25 cellular contexts compared by ENCODE assay signal in genomic region chr7:131352032-131352431, GRCh38.
"Had no signal": no experiment of that assay in that cellular context is flagged by ENCODE, and none has a peak within 500 bp of the region (broad histone marks: within the 10 kb centered on the region; RNA-seq: fewer than 3 reads in every experiment).

No MANE protein-coding gene starts in this region.

- H3K27me3 Mint-ChIP-seq: memory B cell; progenitor cell of endocrine pancreas; stimulated activated memory B cell treated with anti-CD40 and anti-IgM and Interleukin-4, amounts not matched to agents 10 μg/mL and 1 μg/mL and 100 μg/mL, for 72 hours; stimulated activated naive CD8-positive, alpha-beta T cell treated with anti-CD3 and anti-CD28 coated beads, Interleukin-15, Interleukin-2, amounts not matched to agents 100 ng/mL and 50 ng/mL, for 24 hours had no signal

- H3K27ac Mint-ChIP-seq: memory B cell; mesothelial cell of epicardium; progenitor cell of endocrine pancreas; stimulated activated memory B cell treated with anti-CD40 and anti-IgM and Interleukin-4, amounts not matched to agents 10 μg/mL and 1 μg/mL and 100 μg/mL, for 72 hours; stimulated activated naive CD8-positive, alpha-beta T cell treated with anti-CD3 and anti-CD28 coated beads, Interleukin-15, Interleukin-2, amounts not matched to agents 100 ng/mL and 50 ng/mL, for 24 hours had no signal

- H3K4me3 Mint-ChIP-seq: memory B cell; mesothelial cell of epicardium; natural killer cell; neural crest cell; stimulated activated memory B cell treated with anti-CD40 and anti-IgM and Interleukin-4, amounts not matched to agents 10 μg/mL and 1 μg/mL and 100 μg/mL, for 72 hours; stimulated activated naive CD8-positive, alpha-beta T cell treated with anti-CD3 and anti-CD28 coated beads, Interleukin-15, Interleukin-2, amounts not matched to agents 100 ng/mL and 50 ng/mL, for 24 hours had no signal

- H3K9me3 ChIP-seq: lower lobe of right lung, ovary, tibial artery, upper lobe of left lung, uterus had no signal

- H3K27me3 ChIP-seq: foreskin keratinocyte, hepatocyte, ovary, tibial artery, upper lobe of left lung, uterus had no signal

- H3K36me3 ChIP-seq: left ventricle myocardium inferior, lower lobe of right lung, ovary, tibial artery, upper lobe of left lung, uterus had no signal

- H3K4me2 ChIP-seq: hepatocyte had no signal

- H3K4me3 ChIP-seq: hepatocyte, left ventricle myocardium inferior, lower lobe of right lung, ovary, tibial artery, upper lobe of left lung, uterus had no signal

- H3K27ac ChIP-seq: foreskin keratinocyte, hepatocyte, left ventricle myocardium inferior, lower lobe of right lung, ovary, tibial artery, upper lobe of left lung had no signal

- H3K4me1 ChIP-seq: foreskin keratinocyte had no signal

- ATAC-seq: foreskin keratinocyte; left cardiac atrium; lower lobe of right lung; natural killer cell; right cardiac atrium; stimulated activated memory B cell treated with anti-CD40 and anti-IgM and Interleukin-4, amounts not matched to agents 10 μg/mL and 1 μg/mL and 100 μg/mL, for 72 hours had no signal

- H2AFZ ChIP-seq: hepatocyte had no signal

- H3K9me3 Mint-ChIP-seq: memory B cell; natural killer cell; stimulated activated memory B cell treated with anti-CD40 and anti-IgM and Interleukin-4, amounts not matched to agents 10 μg/mL and 1 μg/mL and 100 μg/mL, for 72 hours; stimulated activated naive CD8-positive, alpha-beta T cell treated with anti-CD3 and anti-CD28 coated beads, Interleukin-15, Interleukin-2, amounts not matched to agents 100 ng/mL and 50 ng/mL, for 24 hours had no signal

- H3K36me3 Mint-ChIP-seq: natural killer cell had no signal

- DNase-seq: dermis blood vessel endothelial cell; erythroblast; foreskin keratinocyte; head of caudate nucleus; kidney; left cardiac atrium; left ventricle myocardium inferior; lower lobe of right lung; natural killer cell; nucleus accumbens; ovary; right cardiac atrium; stimulated activated CD4-positive, alpha-beta T cell treated with anti-CD3 and anti-CD28 coated beads, Interleukin-15, amount 100 ng/mL, for 24 hours; stimulated activated CD4-positive, alpha-beta T cell treated with anti-CD3 and anti-CD28 coated beads, Interleukin-1b, Interleukin-23, amount 100 ng/mL, for 48 hours; stimulated activated CD4-positive, alpha-beta T cell treated with anti-CD3 and anti-CD28 coated beads, Interleukin-4, amount 100 ng/mL, for 24 hours; tibial artery; upper lobe of left lung; uterus had no signal
